ENCODE assay signal across 11 cellular contexts in genomic region chr10:119211625-119212441, GRCh38. TPM values are rescaled to one million over a fixed set of nuclear protein-coding genes. Genes with fewer than 3 reads are reported as not detected.
DNase-seq lines count a peak whose midpoint lies in the region; TF ChIP-seq lines count a peak whose summit lies in the region.
"Had no signal": no experiment of that assay in that cellular context is flagged by ENCODE, and none has a peak within 500 bp of the region (broad histone marks: within the 10 kb centered on the region; RNA-seq: fewer than 3 reads in every experiment).

No MANE protein-coding gene starts in this region.

- H3K4me3 ChIP-seq in cardiac muscle cell: no peak overlapping the region
- H3K4me3 ChIP-seq in adipocyte (ENCODE audit: low read length): peak overlapping the region; percentile 95
- H3K4me3 ChIP-seq in mesendoderm (ENCODE audit: low read length): no peak overlapping the region
- H3K4me3 ChIP-seq in urinary bladder (ENCODE audit: low read depth, low read length): no peak overlapping the region
- H3K4me3 ChIP-seq: BLaER1 treated with 17β-estradiol and CSF1 and Interleukin-3, amounts not matched to agents 10 nM and 100 nM had no signal

- H3K23ac ChIP-seq in mesendoderm (ENCODE audit: low read length): no peak overlapping the region

- no peak overlapping the region for H2BK120ac ChIP-seq in mesendoderm (ENCODE audit: low read depth, low read length)

- H3K9me3 ChIP-seq in cardiac muscle cell (ENCODE audit: low read depth): no peaks in the 10 kb centered on the region
- no peaks in the 10 kb centered on the region for H3K9me3 ChIP-seq in adipocyte (ENCODE audit: control insufficient read depth, low read length)
- H3K9me3 ChIP-seq: BLaER1 treated with 17β-estradiol and CSF1 and Interleukin-3, amounts not matched to agents 10 nM and 100 nM had no signal

- H3K27ac ChIP-seq in cardiac muscle cell: peak overlapping the region; percentile 29
- no peak overlapping the region for H3K27ac ChIP-seq in mesendoderm (ENCODE audit: low read depth, low read length)
- peak overlapping the region; percentile 52 for H3K27ac ChIP-seq in urinary bladder (ENCODE audit: low read depth)
- H3K27ac ChIP-seq: BLaER1 treated with 17β-estradiol and CSF1 and Interleukin-3, amounts not matched to agents 10 nM and 100 nM; KMS-11 had no signal

- no peaks in the 10 kb centered on the region for H3K27me3 ChIP-seq in cardiac muscle cell
- H3K27me3 ChIP-seq in adipocyte (replicated peaks; ENCODE audit: control insufficient read depth, insufficient read depth, low read length): no peaks in the 10 kb centered on the region
- H3K27me3 ChIP-seq in mesendoderm (ENCODE audit: insufficient read depth, low read length, poor library complexity): peaks cover 8% of the 10 kb centered on the region

- no peak for TF ChIP-seq CTCF in cardiac muscle cell (IDR thresholded peaks at IDR 0.05; ENCODE audit: low read depth, low read length)

- H3K9ac ChIP-seq in adipocyte (ENCODE audit: low read length) (peak overlapping the region; percentile 90), mesendoderm (ENCODE audit: low read length) (no peak overlapping the region)
- H3K9ac ChIP-seq: BLaER1 treated with 17β-estradiol and CSF1 and Interleukin-3, amounts not matched to agents 10 nM and 100 nM; KMS-11 had no signal

- H2BK5ac ChIP-seq in mesendoderm (ENCODE audit: low read length): peak overlapping the region; percentile 14

- H4K8ac ChIP-seq in mesendoderm (ENCODE audit: low read depth, low read length): no peak overlapping the region

- H3K4ac ChIP-seq in mesendoderm (ENCODE audit: low read depth, low read length): no peak overlapping the region

- H2BK15ac ChIP-seq in mesendoderm (replicated peaks; ENCODE audit: low read depth): no peak overlapping the region

- H4K5ac ChIP-seq in mesendoderm (ENCODE audit: low read length): no peak overlapping the region

- no CpG with 5 or more reads among the region's 12 CpGs for WGBS in mesendoderm (ENCODE audit: extremely low coverage, insufficient coverage, low lambda C conversion rate)
- 23% methylated on average over 12 of the region's 12 CpGs for WGBS in urinary bladder

- no peak overlapping the region for H3K4me2 ChIP-seq in mesendoderm (ENCODE audit: low read length)
- H3K4me2 ChIP-seq: BLaER1 treated with 17β-estradiol and CSF1 and Interleukin-3, amounts not matched to agents 10 nM and 100 nM; KMS-11 had no signal

- no peak overlapping the region for H3K18ac ChIP-seq in mesendoderm (ENCODE audit: low read length)

- H2AK5ac ChIP-seq in mesendoderm (ENCODE audit: low read length): no peak overlapping the region

- DNase-seq in cardiac muscle cell (ENCODE audit: low read depth in 1 of 2, low spot score in 1 of 2) (peak; percentile 8 to 41), cardiac septum (ENCODE audit: low spot score) (no peak), adipocyte (ENCODE audit: low read depth) (peak; percentile 36), mesendoderm (peak; percentile 57), NCI-H2029 treated with DMSO at 0.1 percent for 48 hours (lab: John Stamatoyannopoulos, UW) (no peak), SIG-M5 treated with dmso at 0.1 percent for 504 hours (lab: John Stamatoyannopoulos, UW; ENCODE audit: unreplicated experiment) (no peak), SKM-1 treated with dmso at 0.1 percent for 144 hours (lab: John Stamatoyannopoulos, UW; ENCODE audit: unreplicated experiment) (no peak)
- DNase-seq: T1000 had no signal

- no peaks in the 10 kb centered on the region for H3K36me3 ChIP-seq in cardiac muscle cell
- no peaks in the 10 kb centered on the region for H3K36me3 ChIP-seq in adipocyte (ENCODE audit: control insufficient read depth, insufficient read depth, low read length, severe bottlenecking)
- no peaks in the 10 kb centered on the region for H3K36me3 ChIP-seq in mesendoderm (ENCODE audit: control insufficient read depth, insufficient read depth, low read length)
- H3K36me3 ChIP-seq in urinary bladder (ENCODE audit: insufficient read depth): no peaks in the 10 kb centered on the region
- H3K36me3 ChIP-seq: BLaER1 treated with 17β-estradiol and CSF1 and Interleukin-3, amounts not matched to agents 10 nM and 100 nM had no signal

- H3K56ac ChIP-seq in mesendoderm (ENCODE audit: low read length): peak overlapping the region; percentile 4

- no peaks in the 10 kb centered on the region for H3K79me2 ChIP-seq in mesendoderm (ENCODE audit: control insufficient read depth, insufficient read depth, low read length)

- H3K4me1 ChIP-seq in cardiac muscle cell (ENCODE audit: low read depth): peaks cover 22% of the 10 kb centered on the region
- peaks cover 49% of the 10 kb centered on the region for H3K4me1 ChIP-seq in adipocyte (ENCODE audit: control insufficient read depth, insufficient read depth, low read length)
- H3K4me1 ChIP-seq in mesendoderm (ENCODE audit: control insufficient read depth, low read depth, low read length): peaks cover 8% of the 10 kb centered on the region
- no peaks in the 10 kb centered on the region for H3K4me1 ChIP-seq in urinary bladder (ENCODE audit: insufficient read depth)

- intact Hi-C loops in cardiac septum (cut with DNase I): no loop called here

- H3K79me1 ChIP-seq in mesendoderm (ENCODE audit: low read length): no peaks in the 10 kb centered on the region

RNA-seq across cellular contexts. Expression of gene GRK5, which starts 4.5 kb away (rescaled TPM):
- total RNA-seq in cardiac muscle cell: 9.2 and 18.3 TPM in 2 replicates
- 3.5 and 10.1 TPM in 2 replicates for polyA plus RNA-seq in cardiac muscle cell
- 17.6 TPM for total RNA-seq in cardiac septum
- polyA plus RNA-seq in mesendoderm (2013, experiment 1 of 2): 2.7 TPM
- polyA plus RNA-seq in mesendoderm (2013, experiment 2 of 2): 2.7 TPM
- total RNA-seq in urinary bladder: 23.8 TPM
- polyA plus RNA-seq in urinary bladder: 27.0 TPM

RNA-seq across cellular contexts. Expression of gene PRDX3, which starts 33.2 kb away (rescaled TPM):
- 116 and 204 TPM in 2 replicates for total RNA-seq in cardiac muscle cell
- 360 and 413 TPM in 2 replicates for polyA plus RNA-seq in cardiac muscle cell
- total RNA-seq in cardiac septum: 220 TPM
- 163 TPM for polyA plus RNA-seq in mesendoderm (2013, experiment 1 of 2)
- 181 TPM for polyA plus RNA-seq in mesendoderm (2013, experiment 2 of 2)
- total RNA-seq in urinary bladder: 162 TPM
- 219 TPM for polyA plus RNA-seq in urinary bladder

RNA-seq across cellular contexts. Expression of gene SFXN4, which starts 46.3 kb away (rescaled TPM):
- total RNA-seq in cardiac muscle cell (21.4 and 25.9 TPM in 2 replicates), cardiac septum (44.0 TPM), urinary bladder (16.1 TPM)
- polyA plus RNA-seq in cardiac muscle cell (51.5 and 53.2 TPM in 2 replicates), urinary bladder (23.6 TPM)
- polyA plus RNA-seq in mesendoderm (2013, experiment 1 of 2): 40.0 TPM
- polyA plus RNA-seq in mesendoderm (2013, experiment 2 of 2): 39.8 TPM

Comparison
In these comparisons a context has a peak if more than half of its experiments do, and no peak if none do; other contexts are left out.
1. DNase-seq: peak in cardiac muscle cell (2 of 2), adipocyte (single experiment) and mesendoderm (single experiment); none in cardiac septum (single experiment), NCI-H2029 treated with DMSO at 0.1 percent for 48 hours (single experiment), SIG-M5 treated with dmso at 0.1 percent for 504 hours (single experiment) and SKM-1 treated with dmso at 0.1 percent for 144 hours (single experiment).